27 cellular contexts compared by ENCODE assay signal in the genomic region with DNA sequence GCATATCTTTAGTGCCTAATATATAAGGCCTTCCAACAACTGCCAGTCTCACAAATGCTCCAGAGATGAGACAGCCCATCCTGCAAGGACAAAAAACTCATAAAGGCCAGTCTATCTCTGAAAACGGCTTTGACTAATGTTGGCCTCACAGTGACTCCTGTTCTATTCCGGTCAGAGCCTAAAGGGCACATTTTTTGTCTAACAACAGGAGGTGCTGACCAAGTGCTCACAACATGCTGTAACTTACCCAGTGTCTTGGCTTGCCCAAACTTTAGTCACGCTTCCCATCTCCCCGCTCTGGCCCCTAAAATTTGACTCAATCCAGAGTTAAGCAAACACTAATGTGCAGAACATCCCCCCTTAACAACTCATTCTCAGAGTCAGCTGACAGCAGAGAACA.
"Had no signal": no experiment of that assay in that cellular context is flagged by ENCODE, and none has a peak within 500 bp of the region (broad histone marks: within the 10 kb centered on the region; RNA-seq: fewer than 3 reads in every experiment).

No MANE protein-coding gene starts in this region.

- ATAC-seq: activated CD4-positive, alpha-beta T cell treated with anti-CD3 and anti-CD28 coated beads for 36 hours; activated T-helper 17 cell treated with anti-CD3 and anti-CD28 coated beads, Interleukin-2, amount 50 U/mL, for 72 hours; body of pancreas; Right ventricle myocardium inferior had no signal

- FAIRE-seq: colon had no signal

- H3K4me1 Mint-ChIP-seq: activated CD4-positive, alpha-beta memory T cell treated with anti-CD3 and anti-CD28 coated beads, Interleukin-2, amount 10 ng/mL, durations not matched to agents 7 days and 5 days; activated CD4-positive, alpha-beta T cell treated with anti-CD3 and anti-CD28 coated beads for 36 hours; activated naive CD8-positive, alpha-beta T cell treated with anti-CD3 and anti-CD28 coated beads, Interleukin-2, amount 10 ng/mL, durations not matched to agents 7 days and 5 days; activated T-helper 17 cell treated with anti-CD3 and anti-CD28 coated beads, Interleukin-2, amount 50 U/mL, for 72 hours had no signal

- H3K36me3 ChIP-seq: ascending aorta, cardiac muscle cell, WERI-Rb-1 had no signal

- H3K27ac Mint-ChIP-seq: activated CD4-positive, alpha-beta memory T cell treated with anti-CD3 and anti-CD28 coated beads, Interleukin-2, amount 10 ng/mL, durations not matched to agents 7 days and 5 days; activated CD4-positive, alpha-beta T cell treated with anti-CD3 and anti-CD28 coated beads for 36 hours; activated naive CD8-positive, alpha-beta T cell treated with anti-CD3 and anti-CD28 coated beads, Interleukin-2, amount 10 ng/mL, durations not matched to agents 7 days and 5 days; activated T-helper 17 cell treated with anti-CD3 and anti-CD28 coated beads, Interleukin-2, amount 50 U/mL, for 72 hours had no signal

- H3K4me2 ChIP-seq: SK-N-SH had no signal

- H3K9me2 ChIP-seq: SK-N-SH had no signal

- H3K27me3 ChIP-seq: ascending aorta, body of pancreas, cardiac muscle cell had no signal

- H3K27ac ChIP-seq: ascending aorta, body of pancreas, cardiac muscle cell, WERI-Rb-1 had no signal

- H3K9me3 ChIP-seq: ascending aorta, body of pancreas, SK-N-SH had no signal

- H3K9ac ChIP-seq: SK-N-SH had no signal

- H3K4me1 ChIP-seq: ascending aorta, body of pancreas had no signal

- DNase-seq: activated CD4-positive, alpha-beta memory T cell treated with anti-CD3 and anti-CD28 coated beads, Interleukin-2, amount 10 ng/mL, durations not matched to agents 7 days and 5 days; activated CD4-positive, alpha-beta T cell treated with anti-CD3 and anti-CD28 coated beads for 36 hours; activated CD4-positive, alpha-beta T cell treated with anti-CD3 and anti-CD28 coated beads, Interleukin-2, amount 50 U/mL, for 1 hour; activated gamma-delta T cell; activated naive CD4-positive, alpha-beta T cell treated with anti-CD3 and anti-CD28 coated beads, Interleukin-2, amount 50 U/mL, for 16 hours; activated naive CD8-positive, alpha-beta T cell treated with anti-CD3 and anti-CD28 coated beads, Interleukin-2, amount 10 ng/mL, durations not matched to agents 7 days and 5 days; activated T-cell treated with anti-CD3 and anti-CD28 coated beads for 4 hours; activated T-cell treated with anti-CD3 and anti-CD28 coated beads, Interleukin-2, amount 50 U/mL, for 48 hours; amniotic stem cell; body of pancreas; Karpas-422; NCI-H1048; NCI-H146; NCI-H1930; NCI-H2171 treated with DMSO at 0.1 percent for 48 hours; NCI-H226; NCI-H526; NCI-H774; RPMI8226; SK-N-SH; T-helper 1 cell; WERI-Rb-1 had no signal

- H3K27me3 Mint-ChIP-seq: activated CD4-positive, alpha-beta memory T cell treated with anti-CD3 and anti-CD28 coated beads, Interleukin-2, amount 10 ng/mL, durations not matched to agents 7 days and 5 days; activated CD4-positive, alpha-beta T cell treated with anti-CD3 and anti-CD28 coated beads for 36 hours; activated naive CD8-positive, alpha-beta T cell treated with anti-CD3 and anti-CD28 coated beads, Interleukin-2, amount 10 ng/mL, durations not matched to agents 7 days and 5 days; activated T-helper 17 cell treated with anti-CD3 and anti-CD28 coated beads, Interleukin-2, amount 50 U/mL, for 72 hours had no signal

- H3K36me3 Mint-ChIP-seq: activated naive CD8-positive, alpha-beta T cell treated with anti-CD3 and anti-CD28 coated beads, Interleukin-2, amount 10 ng/mL, durations not matched to agents 7 days and 5 days had no signal

- H3K4me3 ChIP-seq: ascending aorta, body of pancreas, cardiac muscle cell had no signal

- H3K4me3 Mint-ChIP-seq: activated CD4-positive, alpha-beta memory T cell treated with anti-CD3 and anti-CD28 coated beads, Interleukin-2, amount 10 ng/mL, durations not matched to agents 7 days and 5 days; activated CD4-positive, alpha-beta T cell treated with anti-CD3 and anti-CD28 coated beads for 36 hours; activated naive CD8-positive, alpha-beta T cell treated with anti-CD3 and anti-CD28 coated beads, Interleukin-2, amount 10 ng/mL, durations not matched to agents 7 days and 5 days; activated T-helper 17 cell treated with anti-CD3 and anti-CD28 coated beads, Interleukin-2, amount 50 U/mL, for 72 hours had no signal
